1 cellular context compared by ENCODE assay signal in the genomic region with DNA sequence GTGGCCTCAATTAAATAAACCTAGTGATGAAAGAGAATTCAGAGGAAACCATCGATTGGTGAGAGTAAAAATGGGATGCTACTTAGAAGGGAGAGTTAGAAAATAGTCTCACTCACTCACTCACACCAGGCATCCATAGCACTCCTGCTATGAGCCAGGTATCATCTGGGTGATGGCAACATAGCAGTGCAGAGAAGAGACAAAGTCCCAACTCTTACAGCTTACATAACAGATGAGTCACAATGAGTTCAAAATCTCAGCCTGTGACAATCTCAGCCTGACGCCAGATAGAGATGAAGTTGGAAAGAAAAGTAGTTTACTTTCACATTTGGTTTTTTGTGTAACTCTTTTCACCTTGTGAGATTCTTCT.
TF ChIP-seq lines count a peak whose summit lies in the region.

No MANE protein-coding gene starts in this region.

TF ChIP-seq in HepG2, 621 proteins besides CTCF, POLR2A, EP300 and RAD21 (continued from another document and continues in another):
- TF ChIP-seq IRF9 (CRISPR knock-in tag; IDR thresholded peaks at IDR 0.05; ENCODE audit: borderline replicate concordance) (no peak), JUNB (CRISPR knock-in tag; IDR thresholded peaks at IDR 0.05; ENCODE audit: borderline replicate concordance) (peak; percentile 77), FOSL1 (CRISPR knock-in tag; IDR thresholded peaks at IDR 0.05; ENCODE audit: borderline replicate concordance) (peak; percentile 91), ZBTB3 (CRISPR knock-in tag; IDR thresholded peaks at IDR 0.05; ENCODE audit: borderline replicate concordance, low read depth) (no peak), NFE2L2 (IDR thresholded peaks at IDR 0.05; ENCODE audit: low read length) (no peak), SOX5 (CRISPR knock-in tag; IDR thresholded peaks at IDR 0.05; ENCODE audit: borderline replicate concordance) (peak; percentile 76; the same call in 1 of the 2 replicates), ZNF280D (CRISPR knock-in tag; IDR thresholded peaks at IDR 0.05) (no peak), ZNF768 (CRISPR knock-in tag; IDR thresholded peaks at IDR 0.05) (no peak), THYN1 (CRISPR knock-in tag; IDR thresholded peaks at IDR 0.05; ENCODE audit: borderline replicate concordance, low read depth) (no peak), NAIF1 (CRISPR knock-in tag; IDR thresholded peaks at IDR 0.05; ENCODE audit: borderline replicate concordance) (no peak), ATF7 (IDR thresholded peaks at IDR 0.05) (no peak), ATF7 (CRISPR knock-in tag; IDR thresholded peaks at IDR 0.05) (no peak), ZNF383 (CRISPR knock-in tag; IDR thresholded peaks at IDR 0.05; ENCODE audit: borderline replicate concordance) (no peak), FOXP4 (CRISPR knock-in tag; IDR thresholded peaks at IDR 0.05) (no peak), ZSCAN29 (CRISPR knock-in tag; conservative IDR thresholded peaks at IDR 0.05) (no peak), ZNF563 (CRISPR knock-in tag; IDR thresholded peaks at IDR 0.05) (no peak), MXD4 (CRISPR knock-in tag; IDR thresholded peaks at IDR 0.05) (no peak), MTA3 (CRISPR knock-in tag; IDR thresholded peaks at IDR 0.05) (no peak), NFRKB (IDR thresholded peaks at IDR 0.05) (no peak), HDAC1 (CRISPR knock-in tag; IDR thresholded peaks at IDR 0.05) (0 out of 2 replicates have a peak, but pooled peaks have one; percentile 27), NFIC (IDR thresholded peaks at IDR 0.05; ENCODE audit: low read length) (no peak)
- TF ChIP-seq, protein P1, sequence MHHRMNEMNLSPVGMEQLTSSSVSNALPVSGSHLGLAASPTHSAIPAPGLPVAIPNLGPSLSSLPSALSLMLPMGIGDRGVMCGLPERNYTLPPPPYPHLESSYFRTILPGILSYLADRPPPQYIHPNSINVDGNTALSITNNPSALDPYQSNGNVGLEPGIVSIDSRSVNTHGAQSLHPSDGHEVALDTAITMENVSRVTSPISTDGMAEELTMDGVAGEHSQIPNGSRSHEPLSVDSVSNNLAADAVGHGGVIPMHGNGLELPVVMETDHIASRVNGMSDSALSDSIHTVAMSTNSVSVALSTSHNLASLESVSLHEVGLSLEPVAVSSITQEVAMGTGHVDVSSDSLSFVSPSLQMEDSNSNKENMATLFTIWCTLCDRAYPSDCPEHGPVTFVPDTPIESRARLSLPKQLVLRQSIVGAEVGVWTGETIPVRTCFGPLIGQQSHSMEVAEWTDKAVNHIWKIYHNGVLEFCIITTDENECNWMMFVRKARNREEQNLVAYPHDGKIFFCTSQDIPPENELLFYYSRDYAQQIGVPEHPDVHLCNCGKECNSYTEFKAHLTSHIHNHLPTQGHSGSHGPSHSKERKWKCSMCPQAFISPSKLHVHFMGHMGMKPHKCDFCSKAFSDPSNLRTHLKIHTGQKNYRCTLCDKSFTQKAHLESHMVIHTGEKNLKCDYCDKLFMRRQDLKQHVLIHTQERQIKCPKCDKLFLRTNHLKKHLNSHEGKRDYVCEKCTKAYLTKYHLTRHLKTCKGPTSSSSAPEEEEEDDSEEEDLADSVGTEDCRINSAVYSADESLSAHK (CRISPR knock-in tag; IDR thresholded peaks at IDR 0.05; ENCODE audit: borderline replicate concordance) = no peak
- TF ChIP-seq, protein P2, sequence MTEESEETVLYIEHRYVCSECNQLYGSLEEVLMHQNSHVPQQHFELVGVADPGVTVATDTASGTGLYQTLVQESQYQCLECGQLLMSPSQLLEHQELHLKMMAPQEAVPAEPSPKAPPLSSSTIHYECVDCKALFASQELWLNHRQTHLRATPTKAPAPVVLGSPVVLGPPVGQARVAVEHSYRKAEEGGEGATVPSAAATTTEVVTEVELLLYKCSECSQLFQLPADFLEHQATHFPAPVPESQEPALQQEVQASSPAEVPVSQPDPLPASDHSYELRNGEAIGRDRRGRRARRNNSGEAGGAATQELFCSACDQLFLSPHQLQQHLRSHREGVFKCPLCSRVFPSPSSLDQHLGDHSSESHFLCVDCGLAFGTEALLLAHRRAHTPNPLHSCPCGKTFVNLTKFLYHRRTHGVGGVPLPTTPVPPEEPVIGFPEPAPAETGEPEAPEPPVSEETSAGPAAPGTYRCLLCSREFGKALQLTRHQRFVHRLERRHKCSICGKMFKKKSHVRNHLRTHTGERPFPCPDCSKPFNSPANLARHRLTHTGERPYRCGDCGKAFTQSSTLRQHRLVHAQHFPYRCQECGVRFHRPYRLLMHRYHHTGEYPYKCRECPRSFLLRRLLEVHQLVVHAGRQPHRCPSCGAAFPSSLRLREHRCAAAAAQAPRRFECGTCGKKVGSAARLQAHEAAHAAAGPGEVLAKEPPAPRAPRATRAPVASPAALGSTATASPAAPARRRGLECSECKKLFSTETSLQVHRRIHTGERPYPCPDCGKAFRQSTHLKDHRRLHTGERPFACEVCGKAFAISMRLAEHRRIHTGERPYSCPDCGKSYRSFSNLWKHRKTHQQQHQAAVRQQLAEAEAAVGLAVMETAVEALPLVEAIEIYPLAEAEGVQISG (CRISPR knock-in tag; IDR thresholded peaks at IDR 0.05) = no peak
- TF ChIP-seq, protein P3, sequence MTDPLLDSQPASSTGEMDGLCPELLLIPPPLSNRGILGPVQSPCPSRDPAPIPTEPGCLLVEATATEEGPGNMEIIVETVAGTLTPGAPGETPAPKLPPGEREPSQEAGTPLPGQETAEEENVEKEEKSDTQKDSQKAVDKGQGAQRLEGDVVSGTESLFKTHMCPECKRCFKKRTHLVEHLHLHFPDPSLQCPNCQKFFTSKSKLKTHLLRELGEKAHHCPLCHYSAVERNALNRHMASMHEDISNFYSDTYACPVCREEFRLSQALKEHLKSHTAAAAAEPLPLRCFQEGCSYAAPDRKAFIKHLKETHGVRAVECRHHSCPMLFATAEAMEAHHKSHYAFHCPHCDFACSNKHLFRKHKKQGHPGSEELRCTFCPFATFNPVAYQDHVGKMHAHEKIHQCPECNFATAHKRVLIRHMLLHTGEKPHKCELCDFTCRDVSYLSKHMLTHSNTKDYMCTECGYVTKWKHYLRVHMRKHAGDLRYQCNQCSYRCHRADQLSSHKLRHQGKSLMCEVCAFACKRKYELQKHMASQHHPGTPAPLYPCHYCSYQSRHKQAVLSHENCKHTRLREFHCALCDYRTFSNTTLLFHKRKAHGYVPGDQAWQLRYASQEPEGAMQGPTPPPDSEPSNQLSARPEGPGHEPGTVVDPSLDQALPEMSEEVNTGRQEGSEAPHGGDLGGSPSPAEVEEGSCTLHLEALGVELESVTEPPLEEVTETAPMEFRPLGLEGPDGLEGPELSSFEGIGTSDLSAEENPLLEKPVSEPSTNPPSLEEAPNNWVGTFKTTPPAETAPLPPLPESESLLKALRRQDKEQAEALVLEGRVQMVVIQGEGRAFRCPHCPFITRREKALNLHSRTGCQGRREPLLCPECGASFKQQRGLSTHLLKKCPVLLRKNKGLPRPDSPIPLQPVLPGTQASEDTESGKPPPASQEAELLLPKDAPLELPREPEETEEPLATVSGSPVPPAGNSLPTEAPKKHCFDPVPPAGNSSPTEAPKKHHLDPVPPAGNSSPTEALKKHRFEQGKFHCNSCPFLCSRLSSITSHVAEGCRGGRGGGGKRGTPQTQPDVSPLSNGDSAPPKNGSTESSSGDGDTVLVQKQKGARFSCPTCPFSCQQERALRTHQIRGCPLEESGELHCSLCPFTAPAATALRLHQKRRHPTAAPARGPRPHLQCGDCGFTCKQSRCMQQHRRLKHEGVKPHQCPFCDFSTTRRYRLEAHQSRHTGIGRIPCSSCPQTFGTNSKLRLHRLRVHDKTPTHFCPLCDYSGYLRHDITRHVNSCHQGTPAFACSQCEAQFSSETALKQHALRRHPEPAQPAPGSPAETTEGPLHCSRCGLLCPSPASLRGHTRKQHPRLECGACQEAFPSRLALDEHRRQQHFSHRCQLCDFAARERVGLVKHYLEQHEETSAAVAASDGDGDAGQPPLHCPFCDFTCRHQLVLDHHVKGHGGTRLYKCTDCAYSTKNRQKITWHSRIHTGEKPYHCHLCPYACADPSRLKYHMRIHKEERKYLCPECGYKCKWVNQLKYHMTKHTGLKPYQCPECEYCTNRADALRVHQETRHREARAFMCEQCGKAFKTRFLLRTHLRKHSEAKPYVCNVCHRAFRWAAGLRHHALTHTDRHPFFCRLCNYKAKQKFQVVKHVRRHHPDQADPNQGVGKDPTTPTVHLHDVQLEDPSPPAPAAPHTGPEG (CRISPR knock-in tag; IDR thresholded peaks at IDR 0.05) = no peak
- TF ChIP-seq, protein P4, sequence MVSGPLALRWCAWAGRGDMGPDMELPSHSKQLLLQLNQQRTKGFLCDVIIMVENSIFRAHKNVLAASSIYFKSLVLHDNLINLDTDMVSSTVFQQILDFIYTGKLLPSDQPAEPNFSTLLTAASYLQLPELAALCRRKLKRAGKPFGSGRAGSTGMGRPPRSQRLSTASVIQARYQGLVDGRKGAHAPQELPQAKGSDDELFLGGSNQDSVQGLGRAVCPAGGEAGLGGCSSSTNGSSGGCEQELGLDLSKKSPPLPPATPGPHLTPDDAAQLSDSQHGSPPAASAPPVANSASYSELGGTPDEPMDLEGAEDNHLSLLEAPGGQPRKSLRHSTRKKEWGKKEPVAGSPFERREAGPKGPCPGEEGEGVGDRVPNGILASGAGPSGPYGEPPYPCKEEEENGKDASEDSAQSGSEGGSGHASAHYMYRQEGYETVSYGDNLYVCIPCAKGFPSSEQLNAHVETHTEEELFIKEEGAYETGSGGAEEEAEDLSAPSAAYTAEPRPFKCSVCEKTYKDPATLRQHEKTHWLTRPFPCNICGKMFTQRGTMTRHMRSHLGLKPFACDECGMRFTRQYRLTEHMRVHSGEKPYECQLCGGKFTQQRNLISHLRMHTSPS (CRISPR knock-in tag; IDR thresholded peaks at IDR 0.05; ENCODE audit: low read depth) = no peak
- TF ChIP-seq, protein P5, sequence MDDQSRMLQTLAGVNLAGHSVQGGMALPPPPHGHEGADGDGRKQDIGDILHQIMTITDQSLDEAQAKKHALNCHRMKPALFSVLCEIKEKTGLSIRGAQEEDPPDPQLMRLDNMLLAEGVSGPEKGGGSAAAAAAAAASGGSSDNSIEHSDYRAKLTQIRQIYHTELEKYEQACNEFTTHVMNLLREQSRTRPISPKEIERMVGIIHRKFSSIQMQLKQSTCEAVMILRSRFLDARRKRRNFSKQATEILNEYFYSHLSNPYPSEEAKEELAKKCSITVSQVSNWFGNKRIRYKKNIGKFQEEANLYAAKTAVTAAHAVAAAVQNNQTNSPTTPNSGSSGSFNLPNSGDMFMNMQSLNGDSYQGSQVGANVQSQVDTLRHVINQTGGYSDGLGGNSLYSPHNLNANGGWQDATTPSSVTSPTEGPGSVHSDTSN (CRISPR knock-in tag; IDR thresholded peaks at IDR 0.05; ENCODE audit: borderline replicate concordance) = no peak
- TF ChIP-seq, protein P6, sequence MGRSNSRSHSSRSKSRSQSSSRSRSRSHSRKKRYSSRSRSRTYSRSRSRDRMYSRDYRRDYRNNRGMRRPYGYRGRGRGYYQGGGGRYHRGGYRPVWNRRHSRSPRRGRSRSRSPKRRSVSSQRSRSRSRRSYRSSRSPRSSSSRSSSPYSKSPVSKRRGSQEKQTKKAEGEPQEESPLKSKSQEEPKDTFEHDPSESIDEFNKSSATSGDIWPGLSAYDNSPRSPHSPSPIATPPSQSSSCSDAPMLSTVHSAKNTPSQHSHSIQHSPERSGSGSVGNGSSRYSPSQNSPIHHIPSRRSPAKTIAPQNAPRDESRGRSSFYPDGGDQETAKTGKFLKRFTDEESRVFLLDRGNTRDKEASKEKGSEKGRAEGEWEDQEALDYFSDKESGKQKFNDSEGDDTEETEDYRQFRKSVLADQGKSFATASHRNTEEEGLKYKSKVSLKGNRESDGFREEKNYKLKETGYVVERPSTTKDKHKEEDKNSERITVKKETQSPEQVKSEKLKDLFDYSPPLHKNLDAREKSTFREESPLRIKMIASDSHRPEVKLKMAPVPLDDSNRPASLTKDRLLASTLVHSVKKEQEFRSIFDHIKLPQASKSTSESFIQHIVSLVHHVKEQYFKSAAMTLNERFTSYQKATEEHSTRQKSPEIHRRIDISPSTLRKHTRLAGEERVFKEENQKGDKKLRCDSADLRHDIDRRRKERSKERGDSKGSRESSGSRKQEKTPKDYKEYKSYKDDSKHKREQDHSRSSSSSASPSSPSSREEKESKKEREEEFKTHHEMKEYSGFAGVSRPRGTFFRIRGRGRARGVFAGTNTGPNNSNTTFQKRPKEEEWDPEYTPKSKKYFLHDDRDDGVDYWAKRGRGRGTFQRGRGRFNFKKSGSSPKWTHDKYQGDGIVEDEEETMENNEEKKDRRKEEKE (IDR thresholded peaks at IDR 0.05) = no peak
